In the genomic region with DNA sequence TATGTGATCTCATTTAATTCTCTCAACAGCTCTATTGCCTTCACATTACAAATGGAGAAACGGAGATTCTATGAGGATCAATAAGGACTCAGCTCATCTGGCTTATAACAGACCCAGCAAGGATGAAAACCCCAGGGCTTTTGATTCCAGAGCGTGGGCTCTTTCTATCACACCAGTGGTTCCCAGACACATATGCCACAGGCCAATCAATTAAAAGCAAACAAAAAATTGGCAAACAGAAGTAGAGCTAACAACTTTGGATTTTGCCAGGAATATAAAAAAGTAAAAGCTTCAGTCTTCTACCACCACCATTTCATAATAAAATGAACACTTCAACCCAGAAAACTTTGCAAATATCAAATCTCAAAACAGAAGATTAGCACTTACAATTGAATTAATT, we compare ENCODE assay signal across 23 cellular contexts.
"Had no signal": no experiment of that assay in that cellular context is flagged by ENCODE, and none has a peak within 500 bp of the region (broad histone marks: within the 10 kb centered on the region; RNA-seq: fewer than 3 reads in every experiment).

No MANE protein-coding gene starts in this region.

- ATAC-seq: naive thymus-derived CD8-positive, alpha-beta T cell; natural killer cell treated with Interleukin-12 subunit alpha and Interleukin-12 subunit beta and Interleukin-15 and Interleukin-18, amount 100 ng/mL, for 72 hours; right cardiac atrium; sciatic nerve; stimulated activated memory B cell treated with anti-CD40 and anti-IgM and Interleukin-4, amounts not matched to agents 10 μg/mL and 1 μg/mL and 100 μg/mL, for 72 hours; stimulated activated naive CD8-positive, alpha-beta T cell treated with anti-CD3 and anti-CD28 coated beads, Interleukin-15, amount 100 ng/mL, for 72 hours; stimulated activated naive CD8-positive, alpha-beta T cell treated with anti-CD3 and anti-CD28 coated beads, Interleukin-15, Interleukin-2, amounts not matched to agents 100 U/mL and 50 U/mL, for 24 hours; upper lobe of right lung had no signal

- DNase-seq: naive thymus-derived CD8-positive, alpha-beta T cell; nephron progenitor cell; nucleus accumbens; pancreas; right cardiac atrium; spleen; stimulated activated CD4-positive, alpha-beta T cell treated with anti-CD3 and anti-CD28 coated beads, Interleukin-12 subunit alpha, Interleukin-12 subunit beta, amount 100 ng/mL, for 4 hours; stimulated activated CD4-positive, alpha-beta T cell treated with anti-CD3 and anti-CD28 coated beads, Interleukin-1b, Interleukin-23, amount 100 ng/mL, for 48 hours; stimulated activated CD4-positive, alpha-beta T cell treated with anti-CD3 and anti-CD28 coated beads, Interleukin-4, amount 100 ng/mL, for 1 hour; stimulated activated CD4-positive, alpha-beta T cell treated with anti-CD3 and anti-CD28 coated beads, Interleukin-4, amount 100 ng/mL, for 4 hours; stimulated activated CD8-positive, alpha-beta memory T cell treated with anti-CD3 and anti-CD28 coated beads, Interleukin-4, amount 100 ng/mL, for 48 hours; stimulated activated naive CD4-positive, alpha-beta T cell; stimulated activated naive CD8-positive, alpha-beta T cell treated with anti-CD3 and anti-CD28 coated beads, Interleukin-15, amount 100 ng/mL, for 72 hours; stimulated activated naive CD8-positive, alpha-beta T cell treated with anti-CD3 and anti-CD28 coated beads, Interleukin-15, Interleukin-2, amounts not matched to agents 100 U/mL and 50 U/mL, for 24 hours; substantia nigra; testis; tibial artery; transverse colon; upper lobe of right lung; uterus had no signal
